20 cellular contexts compared by ENCODE assay signal in genomic region chr20:58927490-58928061, GRCh38.
"Had no signal": no experiment of that assay in that cellular context is flagged by ENCODE, and none has a peak within 500 bp of the region (broad histone marks: within the 10 kb centered on the region; RNA-seq: fewer than 3 reads in every experiment).

No MANE protein-coding gene starts in this region.

- DNase-seq: cortex of kidney; dorsolateral prefrontal cortex; effector CD8-positive, alpha-beta T cell; foreskin fibroblast; glutamatergic neuron; islet precursor cell; mesendoderm; naive thymus-derived CD4-positive, alpha-beta T cell; nephron progenitor cell; psoas muscle; sigmoid colon; stimulated activated naive CD4-positive, alpha-beta T cell treated with Interleukin-2 at 50 U/mL for 16 hours; trophoblast cell had no signal

- ATAC-seq: gastroesophageal sphincter; left lobe of liver; naive thymus-derived CD4-positive, alpha-beta T cell; psoas muscle had no signal

- H3K36me3 ChIP-seq: esophagus muscularis mucosa, gastroesophageal sphincter, sigmoid colon had no signal

- H3K4me1 ChIP-seq: esophagus muscularis mucosa, gastroesophageal sphincter, psoas muscle, sigmoid colon had no signal

- H3K9me3 ChIP-seq: esophagus muscularis mucosa, gastroesophageal sphincter, psoas muscle, sigmoid colon had no signal

- H3K4me3 ChIP-seq: dorsolateral prefrontal cortex, esophagus muscularis mucosa, gastroesophageal sphincter, lung, psoas muscle, sigmoid colon, skin epidermis had no signal

- H3K27ac ChIP-seq: dorsolateral prefrontal cortex, epithelial cell of prostate, esophagus muscularis mucosa, gastroesophageal sphincter, psoas muscle, sigmoid colon, skin epidermis had no signal

- H3K27me3 ChIP-seq: dorsolateral prefrontal cortex, esophagus muscularis mucosa, gastroesophageal sphincter, sigmoid colon had no signal

- FAIRE-seq: urothelium cell line had no signal
